ENCODE assay signal across 8 cellular contexts in the genomic region with DNA sequence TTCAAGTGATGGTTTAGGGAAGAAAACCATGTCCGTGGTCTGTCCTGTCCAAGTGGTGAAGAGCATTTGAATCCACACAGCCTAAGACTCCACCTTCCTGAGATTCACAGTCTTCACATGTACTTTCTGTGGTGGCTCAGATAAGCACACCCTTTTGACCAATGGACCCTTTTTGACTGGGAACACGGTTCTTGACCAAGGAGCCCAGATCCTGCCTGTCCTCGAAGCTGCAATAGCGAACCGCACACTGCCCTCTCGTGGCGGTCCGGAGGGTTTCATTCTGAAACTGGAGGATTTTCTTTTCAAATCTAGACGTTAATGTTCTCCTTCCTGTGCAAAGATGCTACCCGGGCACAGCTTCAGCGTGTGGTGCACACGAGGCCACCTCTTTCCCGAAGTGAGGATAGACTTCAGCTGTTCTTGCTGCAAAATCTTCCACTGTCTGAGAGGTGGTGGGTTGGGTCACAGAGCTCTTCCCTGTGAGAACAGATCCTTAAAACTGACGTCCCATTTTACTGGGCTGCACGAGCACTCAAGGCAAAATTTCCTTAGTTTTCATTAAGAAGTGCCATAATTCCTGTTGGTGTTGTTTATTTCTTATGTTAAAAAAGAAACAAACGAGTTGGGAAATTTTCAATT.
DNase-seq lines count a peak whose midpoint lies in the region; ATAC-seq and TF ChIP-seq lines count a peak whose summit lies in the region.

No MANE protein-coding gene starts in this region.

- no peak overlapping the region for H2BK15ac ChIP-seq in neuronal stem cell (ENCODE audit: low read length)

- no peak overlapping the region for H3K4me3 Mint-ChIP-seq in activated T-helper 17 cell treated with anti-CD3 and anti-CD28 coated beads, Interleukin-2, amount 50 U/mL, for 72 hours

- H3K4ac ChIP-seq in neuronal stem cell (ENCODE audit: low read length) = no peak overlapping the region

- peak overlapping the region; percentile 15 for H3K27ac Mint-ChIP-seq in activated T-helper 17 cell treated with anti-CD3 and anti-CD28 coated beads, Interleukin-2, amount 50 U/mL, for 72 hours

- H3K79me1 ChIP-seq in neuronal stem cell (ENCODE audit: low read depth, low read length) = no peaks in the 10 kb centered on the region

- H3K27me3 ChIP-seq in RWPE2 (ENCODE audit: insufficient read depth, poor library complexity, severe bottlenecking) (no peaks in the 10 kb centered on the region), neuronal stem cell (ENCODE audit: control insufficient read depth in 3 of 3, insufficient read depth in 3 of 3, low read depth in 1 of 3, low read length in 3 of 3) (no peaks in the 10 kb centered on the region)

- H3K18ac ChIP-seq in neuronal stem cell (ENCODE audit: low read length) = no peak overlapping the region

- peak; percentile 24; the same call in 1 of the 3 replicates for ATAC-seq in RWPE2 (ENCODE audit: low read depth)
- peak; percentile 68 for ATAC-seq in activated T-helper 17 cell treated with anti-CD3 and anti-CD28 coated beads, Interleukin-2, amount 50 U/mL, for 72 hours (replicated peaks)
- no peak for ATAC-seq in GM18517 (IDR thresholded peaks at IDR 0.05; ENCODE audit: unreplicated experiment)

- no peak overlapping the region for H3K27ac ChIP-seq in RWPE2 (ENCODE audit: poor library complexity, severe bottlenecking)
- no peak overlapping the region for H3K27ac ChIP-seq in neuronal stem cell (replicated peaks; ENCODE audit: low read length)

- H3K4me1 ChIP-seq in RWPE2 (ENCODE audit: insufficient read depth, poor library complexity, severe bottlenecking) (peaks cover 21% of the 10 kb centered on the region), neuronal stem cell (ENCODE audit: control insufficient read depth in 2 of 2, insufficient read depth in 1 of 2, low read depth in 1 of 2, low read length in 2 of 2) (peaks cover 1 to 2% of the 10 kb centered on the region in 2 donors)

- peaks cover 95% of the 10 kb centered on the region for H3K36me3 Mint-ChIP-seq in activated T-helper 17 cell treated with anti-CD3 and anti-CD28 coated beads, Interleukin-2, amount 50 U/mL, for 72 hours (ENCODE audit: low read depth)

- no CpG with 5 or more reads among the region's 16 CpGs for WGBS in neuronal stem cell (ENCODE audit: extremely low coverage in 2 of 2, insufficient read length in 2 of 2, insufficient replicate concordance in 1 of 2), 2 donors

- no peak overlapping the region for H2BK120ac ChIP-seq in neuronal stem cell (ENCODE audit: low read depth, low read length)

- H3K4me3 ChIP-seq in RWPE2 (ENCODE audit: severe bottlenecking) (no peak overlapping the region), fibroblast of pulmonary artery (replicated peaks; ENCODE audit: low read depth, low read length) (no peak overlapping the region), neuronal stem cell (ENCODE audit: low read length in 2 of 2) (no peak overlapping the region)

- peaks cover 23% of the 10 kb centered on the region for H3K4me1 Mint-ChIP-seq in activated T-helper 17 cell treated with anti-CD3 and anti-CD28 coated beads, Interleukin-2, amount 50 U/mL, for 72 hours

- peak overlapping the region; percentile 69 for H2AK5ac ChIP-seq in neuronal stem cell (ENCODE audit: low read depth, low read length)

- H3K36me3 ChIP-seq in RWPE2 (ENCODE audit: low read depth) (peaks cover 25% of the 10 kb centered on the region), neuronal stem cell (replicated peaks in 1 of 2; ENCODE audit: control insufficient read depth in 2 of 2, insufficient read depth in 2 of 2, low read length in 2 of 2) (peaks cover 3 to 21% of the 10 kb centered on the region in 2 donors)

- peak overlapping the region; percentile 21 for H2AFZ ChIP-seq in neuronal stem cell (ENCODE audit: low read length)

- DNase-seq in GM04504 (ENCODE audit: low read depth) (peak; percentile 42), KBM-7 (peak; percentile 72), RWPE2 (ENCODE audit: low spot score) (no peak), fibroblast of pulmonary artery (ENCODE audit: low read depth) (peak; percentile 84), neuronal stem cell (ENCODE audit: low spot score) (peak; percentile 58), superior temporal gyrus (ENCODE audit: extremely low spot score) (peak; percentile 91)

- no peak overlapping the region for H3K23ac ChIP-seq in neuronal stem cell (ENCODE audit: low read depth, low read length, poor library complexity)

- no peaks in the 10 kb centered on the region for H3K27me3 Mint-ChIP-seq in activated T-helper 17 cell treated with anti-CD3 and anti-CD28 coated beads, Interleukin-2, amount 50 U/mL, for 72 hours

- no peak overlapping the region for H3K9ac ChIP-seq in neuronal stem cell (ENCODE audit: low read depth, low read length, poor library complexity)

- TF ChIP-seq CTCF in RWPE2 (IDR thresholded peaks at IDR 0.05; ENCODE audit: poor library complexity, severe bottlenecking) = peak; percentile 87
- peak; percentile 85 for TF ChIP-seq CTCF in fibroblast of pulmonary artery (IDR thresholded peaks at IDR 0.05; ENCODE audit: low read length, missing control alignments)

- no peak overlapping the region for H2BK5ac ChIP-seq in neuronal stem cell (ENCODE audit: low read length)

- H3K9me3 ChIP-seq in RWPE2 (ENCODE audit: severe bottlenecking) (no peaks in the 10 kb centered on the region), neuronal stem cell (replicated peaks in 1 of 2; ENCODE audit: control insufficient read depth in 2 of 2, insufficient read depth in 1 of 2, low read depth in 1 of 2, low read length in 2 of 2) (no peaks in the 10 kb centered on the region)

- no peak overlapping the region for H3K14ac ChIP-seq in neuronal stem cell (ENCODE audit: low read length)

- no peaks in the 10 kb centered on the region for H3K9me3 Mint-ChIP-seq in activated T-helper 17 cell treated with anti-CD3 and anti-CD28 coated beads, Interleukin-2, amount 50 U/mL, for 72 hours

- H3K4me2 ChIP-seq in neuronal stem cell (ENCODE audit: insufficient read depth, low read length, poor library complexity, severe bottlenecking) = no peak overlapping the region

- in situ Hi-C loops in KBM-7 (cut with MboI; ENCODE audit: low pct_unique_long_range_greater_than_20kb, low sequenced_read_pairs) = no loop called here

- H4K8ac ChIP-seq in neuronal stem cell (ENCODE audit: low read depth, low read length) = no peak overlapping the region

- H4K91ac ChIP-seq in neuronal stem cell (ENCODE audit: low read depth, low read length, poor library complexity) = no peak overlapping the region

- no peak overlapping the region for H2BK12ac ChIP-seq in neuronal stem cell (ENCODE audit: low read length)
